11 cellular contexts compared by ENCODE assay signal in the genomic region with DNA sequence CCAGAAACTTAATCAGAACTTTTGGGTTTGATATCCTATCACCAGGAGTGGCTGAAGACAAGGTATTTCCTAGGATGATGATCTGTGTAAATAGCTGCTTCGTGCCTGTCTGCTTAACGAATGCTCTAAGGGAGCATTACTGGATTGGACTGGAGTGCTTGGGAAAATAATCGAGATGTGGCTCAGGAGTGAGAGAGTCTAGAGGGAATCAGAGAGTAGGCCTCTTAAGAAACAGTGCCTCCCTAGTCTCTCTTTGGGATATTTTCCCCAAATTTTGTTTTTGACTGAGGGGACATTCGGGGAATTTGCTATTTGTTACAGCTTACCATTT. TPM values are rescaled to one million over a fixed set of nuclear protein-coding genes. Genes with fewer than 3 reads are reported as not detected.
DNase-seq lines count a peak whose midpoint lies in the region; ATAC-seq and TF ChIP-seq lines count a peak whose summit lies in the region.
"Had no signal": no experiment of that assay in that cellular context is flagged by ENCODE, and none has a peak within 500 bp of the region (broad histone marks: within the 10 kb centered on the region; RNA-seq: fewer than 3 reads in every experiment).

No MANE protein-coding gene starts in this region.

- peaks cover 0 to 3% of the 10 kb centered on the region in 2 donors for H3K27me3 Mint-ChIP-seq in natural killer cell (ENCODE audit: low read depth in 2 of 2)

- H3K4me3 Mint-ChIP-seq in natural killer cell = peak overlapping the region; percentile 99

- WGBS in heart left ventricle, 4 donors = 57 to 73% (median 65%) methylated on average over 4 of the region's 4 CpGs

- H3K27ac ChIP-seq in heart left ventricle (peak overlapping the region in 11 of 12 donors; percentile 55 to 92 (median 79)), duodenal mucosa (ENCODE audit: low read depth, low read length) (peak overlapping the region; percentile 58)

- H3K9me3 ChIP-seq in heart left ventricle (no peaks in the 10 kb centered on the region), duodenal mucosa (ENCODE audit: control insufficient read depth in 1 of 2, low read length in 2 of 2) (no peaks in the 10 kb centered on the region), MG63 (no peaks in the 10 kb centered on the region)
- H3K9me3 ChIP-seq: HAP-1 had no signal

- peaks cover 68 to 80% of the 10 kb centered on the region in 2 donors for H3K4me1 Mint-ChIP-seq in natural killer cell

- TF ChIP-seq POLR2A in heart left ventricle (IDR thresholded peaks at IDR 0.05) = no peak

- ATAC-seq in heart left ventricle = no peak
- no peak for ATAC-seq in Right ventricle myocardium superior (ENCODE audit: poor library complexity)
- no peak for ATAC-seq in natural killer cell
- ATAC-seq in HG03571 (IDR thresholded peaks at IDR 0.05; ENCODE audit: unreplicated experiment) = no peak

- H3K27me3 ChIP-seq in heart left ventricle (no peaks in the 10 kb centered on the region), duodenal mucosa (ENCODE audit: control insufficient read depth in 1 of 2, insufficient read depth in 2 of 2, low read length in 2 of 2) (no peaks in the 10 kb centered on the region), MG63 (no peaks in the 10 kb centered on the region)

- no peaks in the 10 kb centered on the region for H3K9me3 Mint-ChIP-seq in natural killer cell

- peak overlapping the region in 10 of 12 donors; percentile 4 to 80 (median 71) for H3K4me3 ChIP-seq in heart left ventricle
- H3K4me3 ChIP-seq in duodenal mucosa (ENCODE audit: low read depth in 1 of 2, low read length in 2 of 2) = peak overlapping the region; percentile 81 to 83
- H3K4me3 ChIP-seq in MG63 = no peak overlapping the region

- peaks cover 0 to under 1% (median 0%) of the 10 kb centered on the region in 9 donors for H3K36me3 ChIP-seq in heart left ventricle
- no peaks in the 10 kb centered on the region for H3K36me3 ChIP-seq in duodenal mucosa (ENCODE audit: control insufficient read depth in 1 of 2, insufficient read depth in 2 of 2, low read length in 2 of 2)
- no peaks in the 10 kb centered on the region for H3K36me3 ChIP-seq in MG63
- H3K36me3 ChIP-seq: HAP-1 had no signal

- DNase-seq in heart left ventricle (no peak), Right ventricle myocardium superior (no peak), natural killer cell (no peak), glomerular visceral epithelial cell (ENCODE audit: extremely low spot score) (no peak), MG63 (no peak)
- DNase-seq in stimulated activated CD4-positive, alpha-beta T cell treated with anti-CD3 and anti-CD28 coated beads, Interleukin-4, amount 100 ng/mL, for 1 hour = no peak
- DNase-seq: DMS79, NCI-H510A treated with DMSO at 0.1 percent for 48 hours had no signal

- peaks cover 0 to 67% (median 42%) of the 10 kb centered on the region in 12 donors for H3K4me1 ChIP-seq in heart left ventricle
- H3K4me1 ChIP-seq in duodenal mucosa (ENCODE audit: control insufficient read depth in 1 of 2, insufficient read depth in 2 of 2, low read length in 2 of 2) = peaks cover 54 to 58% of the 10 kb centered on the region in 2 donors

- intact Hi-C loops in heart left ventricle (cut with DNase I) (loop anchor here (2.0 to 10.0 kb wide), 19 partner anchors 33 to 506 kb away; a partner anchor contains a TSS), Right ventricle myocardium superior (cut with DNase I) (loop anchor here (5.0 kb wide), 1 partner anchor 498 kb away; no protein-coding TSS in a partner anchor), natural killer cell (cut with micrococcal nuclease) (loop anchor here (5.0 kb wide), 1 partner anchor 73 kb away; no protein-coding TSS in a partner anchor)

- no peaks in the 10 kb centered on the region for H3K36me3 Mint-ChIP-seq in natural killer cell

- H3K27ac Mint-ChIP-seq in natural killer cell = peak overlapping the region; percentile 81 to 92

- peak overlapping the region in 1 of 2 donors; percentile 44 for H3K9ac ChIP-seq in duodenal mucosa (ENCODE audit: low read depth in 1 of 2, low read length in 2 of 2)

- TF ChIP-seq CTCF in heart left ventricle (IDR thresholded peaks at IDR 0.05) (no peak), natural killer cell (IDR thresholded peaks at IDR 0.05) (no peak)

RNA-seq across cellular contexts. Expression of a gene that starts 2.5 kb away (rescaled TPM):
- total RNA-seq in heart left ventricle (10 to 100 TPM in 3 of 9 donors, 1 to 10 TPM in 6; 2.1 to 10.8 (median 6.1) TPM), Right ventricle myocardium superior (4.5 TPM), natural killer cell (10 to 100 TPM; 14.2 to 20.5 (median 16.1) TPM)
- 1 to 10 TPM; 1.3 to 1.8 TPM for polyA plus RNA-seq in heart left ventricle
- 0.82 and 1.7 TPM in 2 replicates for total RNA-seq in MG63 (2014; rRNA removed; shearing (Covaris generic); ENCODE audit: low replicate concordance)

RNA-seq across cellular contexts. Expression of a gene that starts 49.2 kb away (rescaled TPM):
- 10 to 100 TPM in 7 of 9 donors, 1 to 10 TPM in 2; 5.4 to 16.4 (median 14.5) TPM for total RNA-seq in heart left ventricle
- 10 to 100 TPM; 11.4 to 15.5 TPM for polyA plus RNA-seq in heart left ventricle
- total RNA-seq in Right ventricle myocardium superior = 12.7 TPM
- 10 to 100 TPM; 36.2 to 42.1 (median 38.0) TPM for total RNA-seq in natural killer cell
- 3.4 and 9.9 TPM in 2 replicates for total RNA-seq in MG63 (2014; rRNA removed; shearing (Covaris generic); ENCODE audit: low replicate concordance)

RNA-seq across cellular contexts. Expression of a gene that starts 49.3 kb away (rescaled TPM):
- total RNA-seq in heart left ventricle (1 to 10 TPM; 2.6 to 8.3 (median 5.5) TPM), Right ventricle myocardium superior (6.5 TPM), natural killer cell (1 to 10 TPM; 4.5 to 6.1 (median 5.5) TPM)
- polyA plus RNA-seq in heart left ventricle = 1 to 10 TPM; 2.9 to 5.1 TPM
- total RNA-seq in MG63 (2014; rRNA removed; shearing (Covaris generic); ENCODE audit: low replicate concordance) = 1.5 and 1.8 TPM in 2 replicates
